ENCODE assay signal across 23 cellular contexts in the genomic region with DNA sequence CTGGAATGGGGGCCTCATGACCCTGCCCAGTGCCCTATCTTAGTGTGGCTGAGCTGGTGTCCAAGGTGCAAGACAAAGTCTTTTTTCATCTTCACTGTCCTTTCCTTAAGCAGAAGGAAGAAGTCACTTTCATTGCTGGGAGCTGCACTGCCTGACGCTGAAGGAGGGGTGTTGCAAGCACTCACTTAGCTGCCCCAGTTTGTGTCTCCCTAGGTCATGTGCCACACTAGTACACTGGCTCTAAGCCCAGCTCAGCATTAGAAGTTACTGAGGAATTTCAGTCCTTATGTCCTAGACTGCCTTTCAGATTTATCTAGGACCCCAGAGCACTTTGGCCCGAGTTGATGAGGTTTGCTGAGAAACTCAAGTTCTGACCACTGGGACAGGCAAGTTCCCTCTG.
"Had no signal": no experiment of that assay in that cellular context is flagged by ENCODE, and none has a peak within 500 bp of the region (broad histone marks: within the 10 kb centered on the region; RNA-seq: fewer than 3 reads in every experiment).

No MANE protein-coding gene starts in this region.

- H3K27me3 Mint-ChIP-seq: naive thymus-derived CD4-positive, alpha-beta T cell had no signal

- H3K36me3 Mint-ChIP-seq: immature natural killer cell; naive thymus-derived CD4-positive, alpha-beta T cell had no signal

- H3K27me3 ChIP-seq: colonic mucosa, dorsolateral prefrontal cortex, esophagus muscularis mucosa, foreskin keratinocyte, gastroesophageal sphincter, heart left ventricle, hepatocyte, left lung had no signal

- DNase-seq: colonic mucosa; cortex of kidney; dermis blood vessel endothelial cell; dorsolateral prefrontal cortex; effector CD4-positive, alpha-beta T cell; effector memory CD4-positive, alpha-beta T cell; foreskin keratinocyte; heart left ventricle; hypothalamus; immature natural killer cell; islet precursor cell; kidney; kidney glomerular epithelial cell; left colon; left lung; left ventricle myocardium superior; lower lobe of right lung; mesendoderm; midbrain; naive thymus-derived CD4-positive, alpha-beta T cell had no signal

- ATAC-seq: foreskin keratinocyte; gastroesophageal sphincter; heart left ventricle; left colon; left lung; left ventricle myocardium superior; lower lobe of right lung; naive thymus-derived CD4-positive, alpha-beta T cell had no signal

- H3K27ac ChIP-seq: colonic mucosa, dorsolateral prefrontal cortex, esophagus muscularis mucosa, foreskin keratinocyte, gastroesophageal sphincter, heart left ventricle, hepatocyte, left lung, lower lobe of right lung had no signal

- H3K4me3 Mint-ChIP-seq: immature natural killer cell; naive thymus-derived CD4-positive, alpha-beta T cell had no signal

- H3K36me3 ChIP-seq: colonic mucosa, esophagus muscularis mucosa, gastroesophageal sphincter, heart left ventricle, left lung, lower lobe of right lung had no signal

- H3K79me2 ChIP-seq: hepatocyte had no signal

- H3K4me2 ChIP-seq: hepatocyte had no signal

- H3K4me3 ChIP-seq: colonic mucosa, dorsolateral prefrontal cortex, esophagus muscularis mucosa, gastroesophageal sphincter, heart left ventricle, hepatocyte, left lung, lower lobe of right lung had no signal

- H3K4me1 ChIP-seq: colonic mucosa, esophagus muscularis mucosa, foreskin keratinocyte, gastroesophageal sphincter, heart left ventricle, left lung, lower lobe of right lung had no signal

- H2AFZ ChIP-seq: hepatocyte had no signal

- H3K4me1 Mint-ChIP-seq: immature natural killer cell; naive thymus-derived CD4-positive, alpha-beta T cell had no signal

- H3K27ac Mint-ChIP-seq: immature natural killer cell; naive thymus-derived CD4-positive, alpha-beta T cell had no signal
